In the genomic region with DNA sequence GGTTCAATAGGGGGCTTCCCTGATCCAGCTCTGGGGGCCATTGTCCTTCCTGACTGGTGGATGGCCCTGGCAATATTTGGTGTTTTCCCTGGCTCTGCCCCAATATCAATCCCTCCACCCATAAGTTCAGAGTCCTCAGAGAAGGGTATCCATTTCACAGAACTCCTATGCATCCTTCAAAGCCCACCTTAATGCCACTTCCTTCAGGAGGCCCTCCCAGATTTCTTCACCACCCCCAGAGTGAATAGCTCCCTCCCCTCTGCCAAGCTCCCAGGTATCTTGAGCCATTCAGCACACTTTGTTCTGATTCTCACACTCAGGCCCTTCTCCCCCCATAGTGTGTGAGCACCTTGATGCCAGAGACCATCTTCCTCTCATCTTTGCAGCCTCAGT, we compare ENCODE assay signal across 2 cellular contexts.
TF ChIP-seq lines count a peak whose summit lies in the region.

No MANE protein-coding gene starts in this region.

TF ChIP-seq in SK-N-SH treated with all-trans-retinoic acid at 6 μM for 48 hours, 23 proteins besides CTCF, POLR2A, EP300 and RAD21 (continued from another document):
- TF ChIP-seq TSHZ2 (CRISPR knock-in tag; IDR thresholded peaks at IDR 0.05) (no peak), OSR1 (CRISPR knock-in tag; IDR thresholded peaks at IDR 0.05) (no peak), RARB (CRISPR knock-in tag; IDR thresholded peaks at IDR 0.05) (no peak), ARNTL (CRISPR knock-in tag; IDR thresholded peaks at IDR 0.05; ENCODE audit: borderline replicate concordance, low read depth) (no peak)
- TF ChIP-seq, protein P1, sequence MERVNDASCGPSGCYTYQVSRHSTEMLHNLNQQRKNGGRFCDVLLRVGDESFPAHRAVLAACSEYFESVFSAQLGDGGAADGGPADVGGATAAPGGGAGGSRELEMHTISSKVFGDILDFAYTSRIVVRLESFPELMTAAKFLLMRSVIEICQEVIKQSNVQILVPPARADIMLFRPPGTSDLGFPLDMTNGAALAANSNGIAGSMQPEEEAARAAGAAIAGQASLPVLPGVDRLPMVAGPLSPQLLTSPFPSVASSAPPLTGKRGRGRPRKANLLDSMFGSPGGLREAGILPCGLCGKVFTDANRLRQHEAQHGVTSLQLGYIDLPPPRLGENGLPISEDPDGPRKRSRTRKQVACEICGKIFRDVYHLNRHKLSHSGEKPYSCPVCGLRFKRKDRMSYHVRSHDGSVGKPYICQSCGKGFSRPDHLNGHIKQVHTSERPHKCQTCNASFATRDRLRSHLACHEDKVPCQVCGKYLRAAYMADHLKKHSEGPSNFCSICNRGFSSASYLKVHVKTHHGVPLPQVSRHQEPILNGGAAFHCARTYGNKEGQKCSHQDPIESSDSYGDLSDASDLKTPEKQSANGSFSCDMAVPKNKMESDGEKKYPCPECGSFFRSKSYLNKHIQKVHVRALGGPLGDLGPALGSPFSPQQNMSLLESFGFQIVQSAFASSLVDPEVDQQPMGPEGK (CRISPR knock-in tag; IDR thresholded peaks at IDR 0.05; ENCODE audit: borderline replicate concordance), result no peak
TF ChIP-seq in SK-N-SH treated with all-trans-retinoic acid at 6 μM for 48 hours: peak in this region for 1.

TF ChIP-seq in SK-N-SH, 30 proteins besides CTCF, POLR2A, EP300 and RAD21 (continued from another document):
- no peak for TF ChIP-seq SMC3 (IDR thresholded peaks at IDR 0.05; ENCODE audit: low read depth, low read length)
- no peak for TF ChIP-seq JUND (IDR thresholded peaks at IDR 0.05)
- no peak for TF ChIP-seq FOXJ3 (CRISPR knock-in tag; IDR thresholded peaks at IDR 0.05)
- no peak for TF ChIP-seq FOSL2 (IDR thresholded peaks at IDR 0.05; ENCODE audit: borderline replicate concordance, low read depth)
- TF ChIP-seq RCOR1 (IDR thresholded peaks at IDR 0.05; ENCODE audit: low read length), result no peak
TF ChIP-seq in SK-N-SH: peak in this region for 0.
